8 cellular contexts compared by ENCODE assay signal in genomic region chr9:104173020-104173419, GRCh38.
"Had no signal": no experiment of that assay in that cellular context is flagged by ENCODE, and none has a peak within 500 bp of the region (broad histone marks: within the 10 kb centered on the region; RNA-seq: fewer than 3 reads in every experiment).

No MANE protein-coding gene starts in this region.

- H3K4me3 ChIP-seq: GM12878 had no signal

- ATAC-seq: GM12878 had no signal

- FAIRE-seq: G401.6, GM12878, GM12891, GM12892, GM18507, GM19239 had no signal

- DNase-seq: GDM1, GF-D8 had no signal
